ENCODE assay signal across 9 cellular contexts in genomic region chr5:116763987-116764866, GRCh38.
DNase-seq lines count a peak whose midpoint lies in the region; ATAC-seq and TF ChIP-seq lines count a peak whose summit lies in the region.
"Had no signal": no experiment of that assay in that cellular context is flagged by ENCODE, and none has a peak within 500 bp of the region (broad histone marks: within the 10 kb centered on the region; RNA-seq: fewer than 3 reads in every experiment).

No MANE protein-coding gene starts in this region.

- no peak overlapping the region for H3K4me3 Mint-ChIP-seq in activated CD4-positive, alpha-beta memory T cell treated with anti-CD3 and anti-CD28 coated beads, Interleukin-2, amount 10 ng/mL, durations not matched to agents 7 days and 5 days

- no peaks in the 10 kb centered on the region for H3K36me3 Mint-ChIP-seq in activated CD4-positive, alpha-beta memory T cell treated with anti-CD3 and anti-CD28 coated beads, Interleukin-2, amount 10 ng/mL, durations not matched to agents 7 days and 5 days (ENCODE audit: low read depth)

- H3K27me3 ChIP-seq in WERI-Rb-1 (ENCODE audit: insufficient read depth, low read depth, severe bottlenecking) = no peaks in the 10 kb centered on the region

- TF ChIP-seq CTCF in epithelial cell of esophagus (IDR thresholded peaks at IDR 0.05; ENCODE audit: insufficient read depth, low read depth, low read length, missing control alignments) = no peak
- no peak for TF ChIP-seq CTCF in WERI-Rb-1 (IDR thresholded peaks at IDR 0.05; ENCODE audit: low read depth, low read length)

- H3K27ac Mint-ChIP-seq in activated CD4-positive, alpha-beta memory T cell treated with anti-CD3 and anti-CD28 coated beads, Interleukin-2, amount 10 ng/mL, durations not matched to agents 7 days and 5 days = no peak overlapping the region

- H3K27ac ChIP-seq in WERI-Rb-1 = no peak overlapping the region

- H3K4me3 ChIP-seq in epithelial cell of esophagus (ENCODE audit: low read length) (no peak overlapping the region), WERI-Rb-1 (ENCODE audit: low read depth, low read length) (no peak overlapping the region)

- H3K9me3 Mint-ChIP-seq in activated CD4-positive, alpha-beta memory T cell treated with anti-CD3 and anti-CD28 coated beads, Interleukin-2, amount 10 ng/mL, durations not matched to agents 7 days and 5 days = no peaks in the 10 kb centered on the region

- ATAC-seq in GM18517 (IDR thresholded peaks at IDR 0.05; ENCODE audit: unreplicated experiment) = peak; percentile 73
- ATAC-seq in GM21526 (IDR thresholded peaks at IDR 0.05; ENCODE audit: low FRiP score, unreplicated experiment) = peak; percentile 80
- peak; percentile 81 for ATAC-seq in HG03196 (IDR thresholded peaks at IDR 0.05; ENCODE audit: unreplicated experiment)

- H3K4me1 Mint-ChIP-seq in activated CD4-positive, alpha-beta memory T cell treated with anti-CD3 and anti-CD28 coated beads, Interleukin-2, amount 10 ng/mL, durations not matched to agents 7 days and 5 days = no peaks in the 10 kb centered on the region

- H3K27me3 Mint-ChIP-seq in activated CD4-positive, alpha-beta memory T cell treated with anti-CD3 and anti-CD28 coated beads, Interleukin-2, amount 10 ng/mL, durations not matched to agents 7 days and 5 days = no peaks in the 10 kb centered on the region

- H3K9me3 ChIP-seq in WERI-Rb-1 (ENCODE audit: severe bottlenecking) = no peaks in the 10 kb centered on the region

- peak; percentile 97 for DNase-seq in epithelial cell of esophagus (ENCODE audit: low read depth)
- no peak for DNase-seq in NCI-H526 (lab: John Stamatoyannopoulos, UW)
- no peak for DNase-seq in activated CD4-positive, alpha-beta memory T cell treated with anti-CD3 and anti-CD28 coated beads, Interleukin-2, amount 10 ng/mL, durations not matched to agents 7 days and 5 days
- no peak for DNase-seq in WERI-Rb-1
- no peak for DNase-seq in NCI-H510A (lab: John Stamatoyannopoulos, UW)
- DNase-seq: caudate nucleus had no signal

- POLR2A ChIA-PET in activated CD4-positive, alpha-beta memory T cell treated with anti-CD3 and anti-CD28 coated beads, Interleukin-2, amount 10 ng/mL, durations not matched to agents 7 days and 5 days (lab: Charles Lee) = no interaction called here

- CTCF ChIA-PET in activated CD4-positive, alpha-beta memory T cell treated with anti-CD3 and anti-CD28 coated beads, Interleukin-2, amount 10 ng/mL, durations not matched to agents 7 days and 5 days (lab: Charles Lee) = no interaction called here

- no peaks in the 10 kb centered on the region for H3K36me3 ChIP-seq in WERI-Rb-1
